Comparison of ENCODE assay signal across 14 cellular contexts in the genomic region with DNA sequence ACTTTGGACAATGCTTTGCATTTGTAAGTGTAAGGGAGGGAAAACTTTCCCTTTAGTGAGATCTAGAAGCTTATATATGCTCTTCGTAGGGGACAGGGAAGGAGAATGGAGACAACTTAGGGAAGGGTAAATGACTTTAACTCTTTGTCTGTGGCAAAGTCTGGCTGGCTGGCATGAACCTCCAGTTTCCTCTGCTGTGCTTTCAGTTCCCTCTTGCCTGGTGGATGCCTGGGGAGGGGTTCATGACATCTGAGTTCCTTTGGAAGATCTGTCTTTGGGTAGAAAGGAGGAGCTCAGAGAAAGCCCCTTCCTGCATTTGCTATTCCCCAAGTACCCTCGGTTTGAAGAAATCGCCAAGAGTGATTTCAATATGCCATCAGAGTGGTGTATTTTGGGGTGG.
DNase-seq lines count a peak whose midpoint lies in the region; ATAC-seq and TF ChIP-seq lines count a peak whose summit lies in the region.
"Had no signal": no experiment of that assay in that cellular context is flagged by ENCODE, and none has a peak within 500 bp of the region (broad histone marks: within the 10 kb centered on the region; RNA-seq: fewer than 3 reads in every experiment).

No MANE protein-coding gene starts in this region.

- no peaks in the 10 kb centered on the region for H3K36me3 ChIP-seq in left ventricle myocardium inferior
- H3K36me3 ChIP-seq in esophagus (ENCODE audit: control insufficient read depth in 2 of 2, insufficient read depth in 2 of 2, low read length in 1 of 2): no peaks in the 10 kb centered on the region

- no peak for ATAC-seq in HG02840 (IDR thresholded peaks at IDR 0.05; ENCODE audit: low FRiP score, unreplicated experiment)
- no peak for ATAC-seq in HG03460 (IDR thresholded peaks at IDR 0.05; ENCODE audit: unreplicated experiment)

- DNase-seq in left ventricle myocardium inferior (no peak), cardiac septum (ENCODE audit: low spot score) (no peak), GDM1 (lab: John Stamatoyannopoulos, UW) (no peak)
- DNase-seq in activated CD8-positive, alpha-beta memory T cell treated with anti-CD3 and anti-CD28 coated beads, Interleukin-2, amount 50 U/mL, for 4 hours: no peak
- DNase-seq: activated CD4-positive, CD25-positive, alpha-beta regulatory T cell treated with anti-CD3 and anti-CD28 coated beads, Interleukin-2, amount 50 U/mL, for 72 hours; activated T-cell treated with anti-CD3 and anti-CD28 coated beads, Interleukin-2, amount 50 U/mL, for 24 hours; DMS153; NCI-H1048; NCI-H446 treated with DMSO at 0.1 percent for 48 hours; retina had no signal

- TF ChIP-seq CTCF in left ventricle myocardium inferior (IDR thresholded peaks at IDR 0.05; ENCODE audit: borderline replicate concordance): no peak
- TF ChIP-seq CTCF in nephron (IDR thresholded peaks at IDR 0.05; ENCODE audit: unreplicated experiment in 3 of 3): no peak

- WGBS in esophagus, 2 donors: 69 to 71% methylated on average over 3 of the region's 3 CpGs

- H3K27me3 Mint-ChIP-seq in nephron (ENCODE audit: low read depth): peaks cover 17% of the 10 kb centered on the region

- H3K4me3 ChIP-seq in left ventricle myocardium inferior (no peak overlapping the region), esophagus (ENCODE audit: low read depth in 1 of 2, low read length in 2 of 2) (no peak overlapping the region)

- H3K9me3 Mint-ChIP-seq in nephron: no peaks in the 10 kb centered on the region
- H3K9me3 Mint-ChIP-seq: activated T-cell treated with anti-CD3 and anti-CD28 coated beads, Interleukin-2, amount 50 U/mL, for 24 hours had no signal

- H3K4me1 Mint-ChIP-seq in nephron: peaks cover 66% of the 10 kb centered on the region

- peak overlapping the region in 1 of 3 experiments; percentile 42 for H3K4me3 Mint-ChIP-seq in nephron
- H3K4me3 Mint-ChIP-seq: activated T-cell treated with anti-CD3 and anti-CD28 coated beads, Interleukin-2, amount 50 U/mL, for 24 hours had no signal

- H3K27ac ChIP-seq in left ventricle myocardium inferior (replicated peaks): peak overlapping the region; percentile 64
- peak overlapping the region; percentile 45 to 74 for H3K27ac ChIP-seq in esophagus (ENCODE audit: low read depth in 2 of 2, low read length in 1 of 2)

- peak overlapping the region; percentile 90 to 95 (median 91) for H3K27ac Mint-ChIP-seq in nephron
- H3K27ac Mint-ChIP-seq: activated T-cell treated with anti-CD3 and anti-CD28 coated beads, Interleukin-2, amount 50 U/mL, for 24 hours had no signal

- intact Hi-C loops in left ventricle myocardium inferior (cut with micrococcal nuclease) (no loop called here), cardiac septum (cut with DNase I) (loop anchor here (5.0 kb wide), 1 partner anchor 215 kb away; no protein-coding TSS in a partner anchor)

- H3K9me3 ChIP-seq in left ventricle myocardium inferior (replicated peaks) (no peaks in the 10 kb centered on the region), esophagus (ENCODE audit: control insufficient read depth in 2 of 2, insufficient read depth in 1 of 2, low read depth in 1 of 2, low read length in 1 of 2) (no peaks in the 10 kb centered on the region)

- peaks cover 65% of the 10 kb centered on the region for H3K4me1 ChIP-seq in left ventricle myocardium inferior
- H3K4me1 ChIP-seq in esophagus (ENCODE audit: control insufficient read depth in 2 of 2, insufficient read depth in 2 of 2, low read length in 1 of 2): peaks cover 0 to 6% of the 10 kb centered on the region in 2 donors

- H3K36me3 Mint-ChIP-seq in nephron (ENCODE audit: low read depth): no peaks in the 10 kb centered on the region

- H3K27me3 ChIP-seq in left ventricle myocardium inferior (ENCODE audit: low read depth) (no peaks in the 10 kb centered on the region), esophagus (ENCODE audit: control insufficient read depth in 1 of 2, insufficient read depth in 2 of 2, low read length in 2 of 2) (no peaks in the 10 kb centered on the region)
